Comparison of ENCODE assay signal across 23 cellular contexts in the genomic region with DNA sequence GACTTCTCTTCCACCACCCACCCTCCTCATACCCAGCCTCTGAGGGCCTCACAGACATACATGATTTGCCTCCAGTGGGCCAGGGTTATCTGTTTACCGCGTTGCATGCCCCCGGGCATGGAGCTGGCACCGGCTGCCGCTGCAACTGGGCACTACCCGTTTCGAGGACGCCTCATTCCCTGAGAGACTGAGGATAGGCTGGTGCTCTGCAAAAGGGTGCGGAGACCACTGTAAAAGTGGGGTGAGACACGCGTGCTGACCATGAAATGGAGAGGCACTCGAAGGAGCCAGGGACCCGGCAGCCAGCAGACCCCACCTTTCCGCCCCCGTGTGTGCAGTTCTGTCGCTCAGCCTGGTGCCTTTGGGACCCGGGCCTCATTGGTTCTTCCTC. TPM values are rescaled to one million over a fixed set of nuclear protein-coding genes. Genes with fewer than 3 reads are reported as not detected.
DNase-seq lines count a peak whose midpoint lies in the region; ATAC-seq, FAIRE-seq and TF ChIP-seq lines count a peak whose summit lies in the region.
"Had no signal": no experiment of that assay in that cellular context is flagged by ENCODE, and none has a peak within 500 bp of the region (broad histone marks: within the 10 kb centered on the region; RNA-seq: fewer than 3 reads in every experiment).

No MANE protein-coding gene starts in this region.

- H3K27ac Mint-ChIP-seq in CD8-positive, alpha-beta T cell = no peak overlapping the region
- no peak overlapping the region for H3K27ac Mint-ChIP-seq in WTC11
- H3K27ac Mint-ChIP-seq: activated naive CD4-positive, alpha-beta T cell treated with anti-CD3 and anti-CD28 coated beads for 36 hours; HFFc6; mesothelial cell of epicardium; nephron progenitor cell had no signal

- no peaks in the 10 kb centered on the region for H3K36me3 ChIP-seq in CD8-positive, alpha-beta T cell (ENCODE audit: insufficient read depth, low read length)
- H3K36me3 ChIP-seq in neuronal stem cell (replicated peaks in 1 of 2; ENCODE audit: control insufficient read depth in 2 of 2, insufficient read depth in 2 of 2, low read length in 2 of 2) = no peaks in the 10 kb centered on the region
- no peaks in the 10 kb centered on the region for H3K36me3 ChIP-seq in esophagus muscularis mucosa
- no peaks in the 10 kb centered on the region for H3K36me3 ChIP-seq in tibial nerve
- H3K36me3 ChIP-seq: heart left ventricle, vagina had no signal

- CTCF ChIA-PET in CD8-positive, alpha-beta T cell (lab: Charles Lee) = no interaction called here
- CTCF ChIA-PET in WTC11 (lab: Charles Lee) = no interaction called here

- H4K8ac ChIP-seq in neuronal stem cell (ENCODE audit: low read depth, low read length) = no peak overlapping the region

- FAIRE-seq in GM12891 (lab: Jason Lieb, UNC) = no peak

- peaks cover 12% of the 10 kb centered on the region for H3K27me3 Mint-ChIP-seq in CD8-positive, alpha-beta T cell (ENCODE audit: low read depth)
- no peaks in the 10 kb centered on the region; the same call in 1 of the 2 replicates for H3K27me3 Mint-ChIP-seq in WTC11 (ENCODE audit: low read depth)

- intact Hi-C loops in CD8-positive, alpha-beta T cell (cut with DNase I, micrococcal nuclease) = no loop called here
- intact Hi-C loops in esophagus muscularis mucosa (cut with DNase I) = no loop called here

- peak overlapping the region; percentile 15 for H2AK5ac ChIP-seq in neuronal stem cell (ENCODE audit: low read depth, low read length)

- H3K9ac ChIP-seq in neuronal stem cell (ENCODE audit: low read depth, low read length, poor library complexity) = no peak overlapping the region

- DNase-seq in CD8-positive, alpha-beta T cell = peak in 1 of 7 experiments; percentile 14
- DNase-seq in GM12891 (ENCODE audit: insufficient read length, low spot score) (no peak), WTC11 (ENCODE audit: low spot score) (peak; percentile 8), neuronal stem cell (ENCODE audit: low spot score) (no peak), NCI-H226 (no peak), esophagus muscularis mucosa (ENCODE audit: extremely low spot score) (no peak), tibial nerve (ENCODE audit: low spot score in 2 of 2) (no peak)
- DNase-seq: activated naive CD4-positive, alpha-beta T cell treated with anti-CD3 and anti-CD28 coated beads for 36 hours; activated T-cell treated with anti-CD3 and anti-CD28 coated beads, Interleukin-2, amount 50 U/mL, for 48 hours; amygdala; dermis blood vessel endothelial cell; DMS153; GF-D8; HFFc6; NCI-H1092 treated with DMSO at 0.1 percent for 48 hours; NCI-H2081; NCI-H446; nephron progenitor cell had no signal

- H3K4me1 Mint-ChIP-seq in CD8-positive, alpha-beta T cell (ENCODE audit: low read depth) = peaks cover 4% of the 10 kb centered on the region
- peaks cover 34% of the 10 kb centered on the region for H3K4me1 Mint-ChIP-seq in WTC11

- WGBS in neuronal stem cell (ENCODE audit: extremely low coverage in 2 of 2, insufficient read length in 2 of 2, insufficient replicate concordance in 1 of 2), 2 donors = no CpG with 5 or more reads among the region's 17 CpGs
- WGBS in esophagus muscularis mucosa = 79% methylated on average over 16 of the region's 17 CpGs
- WGBS in tibial nerve, 2 donors = 77 to 88% methylated on average over 13 to 17 of the region's 17 CpGs

- no peak overlapping the region for H3K4me2 ChIP-seq in neuronal stem cell (ENCODE audit: insufficient read depth, low read length, poor library complexity, severe bottlenecking)

- no peak overlapping the region for H3K23ac ChIP-seq in neuronal stem cell (ENCODE audit: low read depth, low read length, poor library complexity)

- H3K4me3 Mint-ChIP-seq in CD8-positive, alpha-beta T cell = peak overlapping the region; percentile 44
- no peak overlapping the region for H3K4me3 Mint-ChIP-seq in WTC11
- H3K4me3 Mint-ChIP-seq: activated naive CD4-positive, alpha-beta T cell treated with anti-CD3 and anti-CD28 coated beads for 36 hours; HFFc6; mesothelial cell of epicardium; nephron progenitor cell had no signal

- TF ChIP-seq CTCF in CD8-positive, alpha-beta T cell (IDR thresholded peaks at IDR 0.05) = no peak
- TF ChIP-seq CTCF in WTC11 (IDR thresholded peaks at IDR 0.05) = no peak
- TF ChIP-seq CTCF in esophagus muscularis mucosa (IDR thresholded peaks at IDR 0.05) = no peak
- no peak for TF ChIP-seq CTCF in tibial nerve (IDR thresholded peaks at IDR 0.05)

- no peak overlapping the region for H2AFZ ChIP-seq in neuronal stem cell (ENCODE audit: low read length)

- H3K79me1 ChIP-seq in neuronal stem cell (ENCODE audit: low read depth, low read length) = peaks cover 2% of the 10 kb centered on the region

- H3K9me3 Mint-ChIP-seq in CD8-positive, alpha-beta T cell = no peaks in the 10 kb centered on the region
- no peaks in the 10 kb centered on the region for H3K9me3 Mint-ChIP-seq in WTC11
- H3K9me3 Mint-ChIP-seq: activated naive CD4-positive, alpha-beta T cell treated with anti-CD3 and anti-CD28 coated beads for 36 hours; HFFc6; mesothelial cell of epicardium; nephron progenitor cell had no signal

- TF ChIP-seq EP300 in esophagus muscularis mucosa (IDR thresholded peaks at IDR 0.05) (no peak), tibial nerve (IDR thresholded peaks at IDR 0.05) (no peak)

- no peak overlapping the region for H2BK15ac ChIP-seq in neuronal stem cell (ENCODE audit: low read length)

- peaks cover 4% of the 10 kb centered on the region for H3K4me1 ChIP-seq in CD8-positive, alpha-beta T cell (ENCODE audit: insufficient read depth, low read length)
- peaks cover 4 to 13% of the 10 kb centered on the region in 2 donors for H3K4me1 ChIP-seq in neuronal stem cell (ENCODE audit: control insufficient read depth in 2 of 2, insufficient read depth in 1 of 2, low read depth in 1 of 2, low read length in 2 of 2)
- peaks cover 6 to 9% (median 6%) of the 10 kb centered on the region in 4 donors for H3K4me1 ChIP-seq in esophagus muscularis mucosa
- H3K4me1 ChIP-seq in tibial nerve = peaks cover 0 to 3% (median 0%) of the 10 kb centered on the region in 4 donors

- H3K9me3 ChIP-seq in CD8-positive, alpha-beta T cell (ENCODE audit: low read length) = no peaks in the 10 kb centered on the region
- H3K9me3 ChIP-seq in neuronal stem cell (replicated peaks in 1 of 2; ENCODE audit: control insufficient read depth in 2 of 2, insufficient read depth in 1 of 2, low read depth in 1 of 2, low read length in 2 of 2) (no peaks in the 10 kb centered on the region), esophagus muscularis mucosa (no peaks in the 10 kb centered on the region), tibial nerve (no peaks in the 10 kb centered on the region)
- H3K9me3 ChIP-seq: heart left ventricle, vagina had no signal

- no peak overlapping the region for H3K4ac ChIP-seq in neuronal stem cell (ENCODE audit: low read length)

- no peak overlapping the region for H2BK5ac ChIP-seq in neuronal stem cell (ENCODE audit: low read length)

- POLR2A ChIA-PET in CD8-positive, alpha-beta T cell (lab: Charles Lee) = no interaction called here
- POLR2A ChIA-PET in WTC11 (lab: Charles Lee) = interaction anchor here (0.6 kb wide), 1 partner anchor 20 kb away, joined by 4 read pairs; no protein-coding TSS in a partner anchor

- H3K27me3 ChIP-seq in CD8-positive, alpha-beta T cell (ENCODE audit: insufficient read depth, low read length) = no peaks in the 10 kb centered on the region
- H3K27me3 ChIP-seq in neuronal stem cell (ENCODE audit: control insufficient read depth in 3 of 3, insufficient read depth in 3 of 3, low read depth in 1 of 3, low read length in 3 of 3) = peaks cover 0 to 85% (median 2%) of the 10 kb centered on the region in 3 experiments
- peaks cover 0 to 64% (median 0%) of the 10 kb centered on the region in 4 donors for H3K27me3 ChIP-seq in esophagus muscularis mucosa
- peaks cover 0 to 47% of the 10 kb centered on the region in 2 donors for H3K27me3 ChIP-seq in tibial nerve
- H3K27me3 ChIP-seq: vagina had no signal

- no peak overlapping the region for H3K4me3 ChIP-seq in CD8-positive, alpha-beta T cell (ENCODE audit: low read depth, low read length)
- H3K4me3 ChIP-seq in neuronal stem cell (ENCODE audit: low read length in 2 of 2) (no peak overlapping the region), esophagus muscularis mucosa (no peak overlapping the region), tibial nerve (no peak overlapping the region)
- H3K4me3 ChIP-seq: heart left ventricle, vagina had no signal

- no peak overlapping the region for H4K91ac ChIP-seq in neuronal stem cell (ENCODE audit: low read depth, low read length, poor library complexity)

- TF ChIP-seq POLR2A in GM12891 (IDR thresholded peaks at IDR 0.05; ENCODE audit: low read depth, low read length) (no peak), esophagus muscularis mucosa (IDR thresholded peaks at IDR 0.05; ENCODE audit: low read depth) (no peak), tibial nerve (IDR thresholded peaks at IDR 0.05) (no peak)

- no peak overlapping the region for H3K27ac ChIP-seq in CD8-positive, alpha-beta T cell (ENCODE audit: low read depth, low read length)
- H3K27ac ChIP-seq in neuronal stem cell (replicated peaks; ENCODE audit: low read length) = no peak overlapping the region
- H3K27ac ChIP-seq in esophagus muscularis mucosa (replicated peaks in 1 of 4) = no peak overlapping the region
- no peak overlapping the region for H3K27ac ChIP-seq in tibial nerve
- H3K27ac ChIP-seq: heart left ventricle, vagina had no signal

- H3K14ac ChIP-seq in neuronal stem cell (ENCODE audit: low read length) = peak overlapping the region; percentile 71

- H2BK120ac ChIP-seq in neuronal stem cell (ENCODE audit: low read depth, low read length) = no peak overlapping the region

- H3K18ac ChIP-seq in neuronal stem cell (ENCODE audit: low read length) = peak overlapping the region; percentile 28

- H2BK12ac ChIP-seq in neuronal stem cell (ENCODE audit: low read length) = peak overlapping the region; percentile 30

- no peak for ATAC-seq in CD8-positive, alpha-beta T cell
- no peak for ATAC-seq in WTC11
- ATAC-seq: heart left ventricle, SK-N-SH treated with all-trans-retinoic acid at 6 μM for 48 hours had no signal

- H3K36me3 Mint-ChIP-seq in CD8-positive, alpha-beta T cell = no peaks in the 10 kb centered on the region
- no peaks in the 10 kb centered on the region for H3K36me3 Mint-ChIP-seq in WTC11
- H3K36me3 Mint-ChIP-seq: CD4-positive, alpha-beta memory T cell; mesothelial cell of epicardium had no signal

RNA-seq across cellular contexts. Expression of a gene that starts 20.6 kb away (rescaled TPM):
- total RNA-seq in CD8-positive, alpha-beta T cell = not detected
- 8.8 TPM for polyA plus RNA-seq in GM12891 (2012; ENCODE audit: low read depth, missing spikeins)
- total RNA-seq in WTC11 (2021) (5.7 to 6.4 TPM (median 5.8 TPM) in 3 replicates), esophagus muscularis mucosa (not detected), tibial nerve (under 1 TPM in 1 of 4 donors, not detected in 3; 0.30 TPM)
- 0.18 TPM for polyA plus RNA-seq in neuronal stem cell (2013, experiment 1 of 2)
- polyA plus RNA-seq in neuronal stem cell (2013, experiment 2 of 2) = 0.19 TPM
- total RNA-seq: dermis blood vessel endothelial cell, HFFc6 had no signal

RNA-seq across cellular contexts. Expression of a gene that starts 23.1 kb away (rescaled TPM):
- total RNA-seq in CD8-positive, alpha-beta T cell = 10 to 100 TPM; 23.7 to 27.5 TPM
- polyA plus RNA-seq in GM12891 (2012; ENCODE audit: low read depth, missing spikeins) = 23.5 TPM
- total RNA-seq in WTC11 (2021) (33.8 to 39.2 TPM (median 34.7 TPM) in 3 replicates), esophagus muscularis mucosa (10 to 100 TPM; 12.9 to 25.9 (median 15.7) TPM), tibial nerve (10 to 100 TPM; 11.1 to 17.1 (median 12.9) TPM)
- polyA plus RNA-seq in neuronal stem cell (2013, experiment 1 of 2) = 24.6 TPM
- polyA plus RNA-seq in neuronal stem cell (2013, experiment 2 of 2) = 25.7 TPM

RNA-seq across cellular contexts. Expression of a gene that starts 48.2 kb away (rescaled TPM):
- total RNA-seq in CD8-positive, alpha-beta T cell = 10 to 100 TPM; 39.0 to 39.8 TPM
- polyA plus RNA-seq in GM12891 (2012; ENCODE audit: low read depth, missing spikeins) = 10.6 TPM
- total RNA-seq in WTC11 (2021) = 20.9 to 22.3 TPM (median 20.9 TPM) in 3 replicates
- 13.4 TPM for polyA plus RNA-seq in neuronal stem cell (2013, experiment 1 of 2)
- polyA plus RNA-seq in neuronal stem cell (2013, experiment 2 of 2) = 13.2 TPM
- total RNA-seq in esophagus muscularis mucosa = 10 to 100 TPM; 36.8 to 55.3 (median 50.3) TPM
- 10 to 100 TPM; 26.7 to 39.8 (median 34.7) TPM for total RNA-seq in tibial nerve
